In the genomic region with DNA sequence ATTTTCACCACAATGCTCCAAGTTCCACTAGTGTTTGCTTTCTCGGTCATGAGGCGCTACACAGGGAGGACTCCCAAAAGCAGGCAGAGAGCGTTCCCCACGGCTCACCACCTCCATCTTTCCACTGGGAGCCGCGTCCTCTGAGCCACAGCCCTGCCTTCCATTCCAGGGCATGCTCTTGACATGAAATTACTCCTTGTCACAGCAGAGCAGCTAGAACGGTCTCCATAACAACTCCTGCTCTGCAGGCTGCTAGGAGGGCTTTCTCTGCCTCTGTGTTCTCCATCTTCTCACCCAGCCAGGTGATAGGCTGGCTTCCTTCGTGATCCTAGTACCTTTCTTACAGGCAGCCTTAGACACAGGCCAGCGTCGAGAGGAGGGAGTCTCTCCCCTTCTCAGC, we compare ENCODE assay signal across 25 cellular contexts.
"Had no signal": no experiment of that assay in that cellular context is flagged by ENCODE, and none has a peak within 500 bp of the region (broad histone marks: within the 10 kb centered on the region; RNA-seq: fewer than 3 reads in every experiment).

No MANE protein-coding gene starts in this region.

- DNase-seq: activated CD4-positive, alpha-beta T cell treated with anti-CD3 and anti-CD28 coated beads for 48 hours; activated CD4-positive, alpha-beta T cell treated with anti-CD3 and anti-CD28 coated beads, Interleukin-2, amount 50 U/mL, for 48 hours; activated CD8-positive, alpha-beta memory T cell treated with anti-CD3 and anti-CD28 coated beads for 24 hours; activated effector memory CD4-positive, alpha-beta T cell treated with Interleukin-2 at 50 U/mL for 16 hours; activated naive CD4-positive, alpha-beta T cell treated with Interleukin-2 at 50 U/mL for 16 hours; activated naive CD8-positive, alpha-beta T cell treated with anti-CD3 and anti-CD28 coated beads for 36 hours; adrenal gland; aorta; body of pancreas; cerebellar nuclear complex; colonic mucosa; dorsolateral prefrontal cortex; effector memory CD4-positive, alpha-beta T cell; left ventricle myocardium superior; mammary epithelial cell; naive thymus-derived CD4-positive, alpha-beta T cell; occipital lobe; stimulated activated CD4-positive, alpha-beta T cell treated with anti-CD3 and anti-CD28 coated beads, Interleukin-4, amount 100 ng/mL, for 24 hours; stimulated activated naive CD8-positive, alpha-beta T cell treated with anti-CD3 and anti-CD28 coated beads, Interleukin-15, amount 100 ng/mL, for 72 hours; substantia nigra; WERI-Rb-1 had no signal

- H3K36me3 ChIP-seq: adrenal gland, colonic mucosa, WERI-Rb-1 had no signal

- H3K27ac ChIP-seq: adrenal gland, body of pancreas, colonic mucosa, dorsolateral prefrontal cortex, skin epidermis, WERI-Rb-1 had no signal

- H3K4me1 ChIP-seq: adrenal gland, body of pancreas, colonic mucosa had no signal

- H3K4me3 ChIP-seq: adrenal gland, body of pancreas, colonic mucosa, dorsolateral prefrontal cortex, skin epidermis had no signal

- ATAC-seq: activated CD4-positive, CD25-positive, alpha-beta regulatory T cell treated with anti-CD3 and anti-CD28 coated beads, Interleukin-2, amount 50 U/mL, for 24 hours; body of pancreas; left ventricle myocardium superior; naive thymus-derived CD4-positive, alpha-beta T cell; sciatic nerve; stimulated activated memory B cell treated with anti-CD40 and anti-IgM and Interleukin-4, amounts not matched to agents 10 μg/mL and 1 μg/mL and 100 μg/mL, for 72 hours; stimulated activated naive CD8-positive, alpha-beta T cell treated with anti-CD3 and anti-CD28 coated beads, Interleukin-15, amount 100 ng/mL, for 72 hours had no signal

- H3K27me3 ChIP-seq: adrenal gland, body of pancreas, colonic mucosa, dorsolateral prefrontal cortex had no signal

- H3K9me3 ChIP-seq: adrenal gland, body of pancreas, colonic mucosa had no signal
